1 cellular context compared by ENCODE assay signal in genomic region chr17:39664581-39665561, GRCh38.
TF ChIP-seq lines count a peak whose summit lies in the region.

Gene TCAP, plus strand, starts transcription at chr17:39665349. Its CDS starts 11 bp downstream, at chr17:39665360.

TF ChIP-seq in HepG2, 621 proteins besides CTCF, POLR2A, EP300 and RAD21 (continued from another document):
- TF ChIP-seq CERS6 (CRISPR knock-in tag; IDR thresholded peaks at IDR 0.05): 0 out of 2 replicates have a peak, but pooled peaks have one; percentile 47
- no peak for TF ChIP-seq MLX (CRISPR knock-in tag; IDR thresholded peaks at IDR 0.05)
- TF ChIP-seq HDAC1 (CRISPR knock-in tag; IDR thresholded peaks at IDR 0.05): peak; percentile 10
- TF ChIP-seq ZNF772 (CRISPR knock-in tag; IDR thresholded peaks at IDR 0.05): 0 out of 2 replicates have a peak, but pooled peaks have one; percentile 21
- TF ChIP-seq HNRNPL (IDR thresholded peaks at IDR 0.05; ENCODE audit: low read depth, low read length): peak; percentile 91
- 0 out of 2 replicates have a peak, but pooled peaks have one; percentile 22 for TF ChIP-seq PAF1 (CRISPR knock-in tag; IDR thresholded peaks at IDR 0.05)
- TF ChIP-seq ATF7 (IDR thresholded peaks at IDR 0.05): no peak
- TF ChIP-seq ATF7 (CRISPR knock-in tag; IDR thresholded peaks at IDR 0.05): peak; percentile 3; the same call in 1 of the 2 replicates
- peak; percentile 48 for TF ChIP-seq AGO1 (IDR thresholded peaks at IDR 0.05; ENCODE audit: low read depth, low read length, poor library complexity, severe bottlenecking)
- peak; percentile 5 for TF ChIP-seq YY1 (IDR thresholded peaks at IDR 0.05; ENCODE audit: insufficient read depth, insufficient replicate concordance, low read depth, low read length)
- TF ChIP-seq CBX2 (IDR thresholded peaks at IDR 0.05; ENCODE audit: low read depth, low read length): no peak
- no peak for TF ChIP-seq CBX2 (CRISPR knock-in tag; IDR thresholded peaks at IDR 0.05; ENCODE audit: low read depth)
- TF ChIP-seq NKX3-1 (CRISPR knock-in tag; IDR thresholded peaks at IDR 0.05): 0 out of 2 replicates have a peak, but pooled peaks have one; percentile 47
- TF ChIP-seq MYNN (CRISPR knock-in tag; IDR thresholded peaks at IDR 0.05; ENCODE audit: low read depth): no peak
- TF ChIP-seq ZNF768 (CRISPR knock-in tag; IDR thresholded peaks at IDR 0.05): 0 out of 2 replicates have a peak, but pooled peaks have one; percentile 3
- TF ChIP-seq EED (CRISPR knock-in tag; IDR thresholded peaks at IDR 0.05): peak; percentile 67; the same call in 1 of the 2 replicates
- no peak for TF ChIP-seq MTA1 (CRISPR knock-in tag; IDR thresholded peaks at IDR 0.05; ENCODE audit: borderline replicate concordance)
- no peak for TF ChIP-seq FOSL1 (CRISPR knock-in tag; IDR thresholded peaks at IDR 0.05; ENCODE audit: borderline replicate concordance)
- TF ChIP-seq ZKSCAN5 (CRISPR knock-in tag; IDR thresholded peaks at IDR 0.05): no peak
- peak; percentile 54; the same call in 1 of the 2 replicates for TF ChIP-seq ZNF253 (CRISPR knock-in tag; IDR thresholded peaks at IDR 0.05; ENCODE audit: borderline replicate concordance)
- 0 out of 2 replicates have a peak, but pooled peaks have one; percentile 23 for TF ChIP-seq ZNF788 (CRISPR knock-in tag; IDR thresholded peaks at IDR 0.05; ENCODE audit: borderline replicate concordance)
- 0 out of 2 replicates have a peak, but pooled peaks have one; percentile 25 for TF ChIP-seq ZNF256 (CRISPR knock-in tag; conservative IDR thresholded peaks at IDR 0.05)
- TF ChIP-seq ZNF629 (CRISPR knock-in tag; conservative IDR thresholded peaks at IDR 0.05): 0 out of 2 replicates have a peak, but pooled peaks have one; percentile 9
- peak; percentile 60 for TF ChIP-seq ZNF280B (CRISPR knock-in tag; IDR thresholded peaks at IDR 0.05; ENCODE audit: borderline replicate concordance)
- TF ChIP-seq ADNP (CRISPR knock-in tag; IDR thresholded peaks at IDR 0.05): 0 out of 2 replicates have a peak, but pooled peaks have one; percentile 31
- TF ChIP-seq GLI4 (CRISPR knock-in tag; IDR thresholded peaks at IDR 0.05; ENCODE audit: borderline replicate concordance): 0 out of 2 replicates have a peak, but pooled peaks have one; percentile 2
- TF ChIP-seq ZFY (CRISPR knock-in tag; IDR thresholded peaks at IDR 0.05): peak; percentile 51; the same call in 1 of the 2 replicates
- no peak for TF ChIP-seq ZFP1 (CRISPR knock-in tag; IDR thresholded peaks at IDR 0.05)
- no peak for TF ChIP-seq NFE2L1 (CRISPR knock-in tag; IDR thresholded peaks at IDR 0.05; ENCODE audit: borderline replicate concordance)
- TF ChIP-seq FOXO4 (CRISPR knock-in tag; conservative IDR thresholded peaks at IDR 0.05): no peak
- TF ChIP-seq RFXAP (CRISPR knock-in tag; IDR thresholded peaks at IDR 0.05; ENCODE audit: borderline replicate concordance): 0 out of 2 replicates have a peak, but pooled peaks have one; percentile 41
- TF ChIP-seq KLF12 (CRISPR knock-in tag; IDR thresholded peaks at IDR 0.05; ENCODE audit: borderline replicate concordance): 0 out of 2 replicates have a peak, but pooled peaks have one; percentile 27
- TF ChIP-seq POLR2G (IDR thresholded peaks at IDR 0.05; ENCODE audit: low read depth, low read length): 0 out of 2 replicates have a peak, but pooled peaks have one; percentile 6
- 0 out of 2 replicates have a peak, but pooled peaks have one; percentile 29 for TF ChIP-seq E2F2 (CRISPR knock-in tag; IDR thresholded peaks at IDR 0.05; ENCODE audit: borderline replicate concordance)
- 0 out of 2 replicates have a peak, but pooled peaks have one; percentile 36 for TF ChIP-seq ZSCAN31 (CRISPR knock-in tag; IDR thresholded peaks at IDR 0.05; ENCODE audit: low read depth)
- TF ChIP-seq HINFP (CRISPR knock-in tag; IDR thresholded peaks at IDR 0.05; ENCODE audit: low read depth): no peak
- TF ChIP-seq BRD4 (CRISPR knock-in tag; IDR thresholded peaks at IDR 0.05): 0 out of 2 replicates have a peak, but pooled peaks have one; percentile 33
- TF ChIP-seq ZHX2 (IDR thresholded peaks at IDR 0.05; ENCODE audit: low read depth): no peak
- no peak for TF ChIP-seq ZHX2 (CRISPR knock-in tag; IDR thresholded peaks at IDR 0.05; ENCODE audit: borderline replicate concordance)
- TF ChIP-seq ZNF709 (CRISPR knock-in tag; IDR thresholded peaks at IDR 0.05): peak; percentile 25; the same call in 1 of the 2 replicates
- TF ChIP-seq HES4 (CRISPR knock-in tag; IDR thresholded peaks at IDR 0.05; ENCODE audit: borderline replicate concordance): peak; percentile 29; the same call in 1 of the 2 replicates
